In genomic region chr5:108102463-108102862, GRCh38 we compare ENCODE assay signal across 22 cellular contexts.
DNase-seq lines count a peak whose midpoint lies in the region; ATAC-seq, FAIRE-seq and TF ChIP-seq lines count a peak whose summit lies in the region.
"Had no signal": no experiment of that assay in that cellular context is flagged by ENCODE, and none has a peak within 500 bp of the region (broad histone marks: within the 10 kb centered on the region; RNA-seq: fewer than 3 reads in every experiment).

No MANE protein-coding gene starts in this region.

- H2AK5ac ChIP-seq in H1 (ENCODE audit: low read depth, low read length) = no peak overlapping the region

- no peak overlapping the region for H2BK5ac ChIP-seq in H1 (ENCODE audit: low read depth, low read length)

- TF ChIP-seq CTCF in GM12865 (IDR thresholded peaks at IDR 0.05; ENCODE audit: insufficient read depth, low read depth, low read length, missing control alignments) (no peak), WTC11 (IDR thresholded peaks at IDR 0.05) (no peak), H1 (IDR thresholded peaks at IDR 0.05; ENCODE audit: control extremely low read depth in 1 of 3, insufficient read depth in 1 of 3, low read depth in 1 of 3, low read length in 3 of 3) (no peak), osteoblast (IDR thresholded peaks at IDR 0.05; ENCODE audit: extremely low read depth, low read depth, low read length) (no peak), A673 (conservative IDR thresholded peaks at IDR 0.05; ENCODE audit: low read depth, low read length) (no peak)

- no peak overlapping the region for H4K91ac ChIP-seq in H1 (replicated peaks; ENCODE audit: insufficient read length, low read length)

- no peak overlapping the region for H3K4ac ChIP-seq in H1 (replicated peaks; ENCODE audit: insufficient read length, low read depth, low read length)

- H3K36me3 Mint-ChIP-seq in WTC11 = no peaks in the 10 kb centered on the region
- H3K36me3 Mint-ChIP-seq in naive thymus-derived CD8-positive, alpha-beta T cell = peaks cover 0 to 33% (median 18%) of the 10 kb centered on the region in 3 donors

- TF ChIP-seq RAD21 in H1 (IDR thresholded peaks at IDR 0.05 in 1 of 2, conservative IDR thresholded peaks at IDR 0.05 in 1 of 2; ENCODE audit: low read depth in 2 of 2, low read length in 2 of 2) = no peak

- H3K27ac Mint-ChIP-seq in WTC11 = peak overlapping the region; percentile 72
- no peak overlapping the region for H3K27ac Mint-ChIP-seq in naive thymus-derived CD8-positive, alpha-beta T cell
- H3K27ac Mint-ChIP-seq: CD4-positive, alpha-beta T cell had no signal

- WGBS in H1 (ENCODE audit: extremely low coverage in 1 of 2, insufficient coverage in 1 of 2, insufficient read length in 1 of 2, insufficient replicate concordance in 2 of 2, low coverage in 1 of 2, low lambda C conversion rate in 2 of 2, missing lambda C conversion rate in 1 of 2), 2 experiments = 91% methylated on average over 3 of the region's 3 CpGs; no CpG with 5 or more reads in 1 of the 2 experiments

- no peak for FAIRE-seq in H1 (lab: Jason Lieb, UNC)
- FAIRE-seq: A204.1, GM12878, H54, RCC 7860 had no signal

- H3K4me3 ChIP-seq in GM12865 (ENCODE audit: low read depth, low read length) = no peak overlapping the region
- H3K4me3 ChIP-seq in H1 (ENCODE audit: extremely low read depth in 1 of 4, insufficient read depth in 2 of 4, low read depth in 3 of 4, low read length in 4 of 4) = no peak overlapping the region
- H3K4me3 ChIP-seq in osteoblast (ENCODE audit: insufficient read depth, low read length) = peak overlapping the region; percentile 51
- H3K4me3 ChIP-seq in A673 (ENCODE audit: low read depth, low read length, poor library complexity, severe bottlenecking) = no peak overlapping the region
- H3K4me3 ChIP-seq: GM12878, SK-N-MC had no signal

- H3K27ac ChIP-seq in H1 (ENCODE audit: low read depth, low read length) = no peak overlapping the region
- no peak overlapping the region for H3K27ac ChIP-seq in osteoblast (ENCODE audit: low read depth, low read length)
- H3K27ac ChIP-seq in A673 (ENCODE audit: low read depth, low read length, poor library complexity, severe bottlenecking) = no peak overlapping the region
- H3K27ac ChIP-seq: SK-N-MC had no signal

- peaks cover 0 to 3% (median 1%) of the 10 kb centered on the region in 4 experiments; a peak in 1 of 7 replicates for H3K4me1 ChIP-seq in H1 (replicated peaks in 1 of 4; ENCODE audit: control insufficient read depth in 3 of 4, insufficient read depth in 4 of 4, low read length in 3 of 4)
- peaks cover 8% of the 10 kb centered on the region for H3K4me1 ChIP-seq in osteoblast (ENCODE audit: insufficient read depth, low read length)
- no peaks in the 10 kb centered on the region for H3K4me1 ChIP-seq in A673 (ENCODE audit: insufficient read depth, low read length, poor library complexity, severe bottlenecking)
- H3K4me1 ChIP-seq: Caco-2 had no signal

- no peak overlapping the region for H4K8ac ChIP-seq in H1 (ENCODE audit: extremely low read depth, insufficient read depth, low read length)

- BruUV-seq in A673 (replicated peaks; lab: Mats Ljungman, UMichigan) = no TSS peak

- no peaks in the 10 kb centered on the region for H3K27me3 Mint-ChIP-seq in WTC11 (ENCODE audit: low read depth)
- H3K27me3 Mint-ChIP-seq in naive thymus-derived CD8-positive, alpha-beta T cell = no peaks in the 10 kb centered on the region
- H3K27me3 Mint-ChIP-seq: CD4-positive, alpha-beta T cell had no signal

- ATAC-seq in WTC11 (no peak), GM21447 (IDR thresholded peaks at IDR 0.05; ENCODE audit: unreplicated experiment) (no peak)
- ATAC-seq in naive thymus-derived CD8-positive, alpha-beta T cell = no peak
- ATAC-seq: GM12878 had no signal

- intact Hi-C loops in A673 (cut with micrococcal nuclease; ENCODE audit: unreplicated experiment) = no loop called here

- DNase-seq in GM12865 (ENCODE audit: low read depth) (peak; percentile 22), WTC11 (ENCODE audit: low spot score) (no peak), H1 (ENCODE audit: low read depth in 1 of 2, low spot score in 2 of 2) (no peak), osteoblast (ENCODE audit: insufficient read length, low spot score, missing footprints) (no peak), A673 (ENCODE audit: low spot score) (no peak)
- DNase-seq in naive thymus-derived CD8-positive, alpha-beta T cell = no peak
- DNase-seq: Caco-2; CD4-positive, alpha-beta T cell; GF-D8; IMR-90; NCI-H1417 treated with DMSO at 0.1 percent for 48 hours; NCI-H1930; NCI-H2171; NCI-H526 treated with DMSO at 0.1 percent for 48 hours; NK-92 treated with Interleukin-12 subunit alpha and Interleukin-12 subunit beta, amount 100 ng/mL, for 24 hours; Right ventricle myocardium superior had no signal

- no peak overlapping the region for H2BK20ac ChIP-seq in H1 (ENCODE audit: low read length)

- no peak overlapping the region for H3K56ac ChIP-seq in H1 (replicated peaks; ENCODE audit: insufficient read length, low read depth, low read length)

- CTCF ChIA-PET in WTC11 (lab: Charles Lee) (no interaction called here), H1 (lab: Charles Lee; ENCODE audit: partially characterized antibody) (interaction anchor here (0.8 to 1.9 kb wide), 3 partner anchors 9 to 146 kb away, joined by 3 to 8 read pairs (median 6); no protein-coding TSS in a partner anchor), A673 (lab: Charles Lee) (no interaction called here)

- H4K5ac ChIP-seq in H1 (ENCODE audit: insufficient read length, low read depth, low read length) = peak overlapping the region; percentile 69

- H4K20me1 ChIP-seq in H1 (replicated peaks in 1 of 2; ENCODE audit: control insufficient read depth in 1 of 2, insufficient read depth in 2 of 2, low read length in 2 of 2) (no peaks in the 10 kb centered on the region), osteoblast (ENCODE audit: insufficient read depth, low read length) (no peaks in the 10 kb centered on the region)

- H3K27me3 ChIP-seq in H1 (replicated peaks in 1 of 4; ENCODE audit: control insufficient read depth in 3 of 4, extremely low read depth in 1 of 4, insufficient read depth in 3 of 4, low read length in 3 of 4) (no peaks in the 10 kb centered on the region), osteoblast (ENCODE audit: insufficient read depth, low read length) (no peaks in the 10 kb centered on the region), A673 (replicated peaks; ENCODE audit: insufficient read depth, low read depth, low read length, poor library complexity) (no peaks in the 10 kb centered on the region)

- no peak overlapping the region for H3K18ac ChIP-seq in H1 (ENCODE audit: extremely low read depth, low read length)

- H3K79me1 ChIP-seq in H1 (ENCODE audit: low read depth, low read length) = no peaks in the 10 kb centered on the region

- no peak overlapping the region for H3K14ac ChIP-seq in H1 (ENCODE audit: insufficient read length)

- H3K4me1 Mint-ChIP-seq in WTC11 = peaks cover 33% of the 10 kb centered on the region
- H3K4me1 Mint-ChIP-seq in naive thymus-derived CD8-positive, alpha-beta T cell = no peaks in the 10 kb centered on the region

- 0 out of 2 replicates have a peak overlapping the region, but pooled peaks have one; percentile 16 for H2AFZ ChIP-seq in H1 (ENCODE audit: low read length)
- no peak overlapping the region for H2AFZ ChIP-seq in osteoblast (ENCODE audit: low read length)

- H2BK120ac ChIP-seq in H1 (replicated peaks; ENCODE audit: low read depth, low read length) = no peak overlapping the region

- no peak overlapping the region for H3K9ac ChIP-seq in H1 (replicated peaks in 1 of 4; ENCODE audit: extremely low read depth in 1 of 4, low read depth in 3 of 4, low read length in 3 of 4)

- TF ChIP-seq POLR2A in H1 (IDR thresholded peaks at IDR 0.05; ENCODE audit: control extremely low read depth in 1 of 2, low read depth in 2 of 2, low read length in 2 of 2) = no peak

- H3K4me3 Mint-ChIP-seq in WTC11 = no peak overlapping the region
- no peak overlapping the region for H3K4me3 Mint-ChIP-seq in naive thymus-derived CD8-positive, alpha-beta T cell
- H3K4me3 Mint-ChIP-seq: CD4-positive, alpha-beta T cell had no signal

- H3K4me2 ChIP-seq in H1 (ENCODE audit: insufficient read depth in 1 of 2, low read depth in 2 of 2, low read length in 2 of 2) (no peak overlapping the region), osteoblast (ENCODE audit: insufficient read depth, low read length) (peak overlapping the region; percentile 67)

- H3K9me3 ChIP-seq in H1 (ENCODE audit: insufficient read depth in 2 of 2, low read depth in 1 of 2, low read length in 1 of 2) (no peaks in the 10 kb centered on the region), osteoblast (ENCODE audit: low read depth, low read length) (no peaks in the 10 kb centered on the region), A673 (ENCODE audit: low read depth, low read length, poor library complexity, severe bottlenecking) (no peaks in the 10 kb centered on the region)
- H3K9me3 ChIP-seq: Caco-2 had no signal

- H3K23ac ChIP-seq in H1 (ENCODE audit: insufficient read length) = no peak overlapping the region

- peaks cover 5% of the 10 kb centered on the region; the same call in 1 of the 2 replicates for H3K9me3 Mint-ChIP-seq in WTC11
- H3K9me3 Mint-ChIP-seq in naive thymus-derived CD8-positive, alpha-beta T cell = peaks cover 0 to 2% (median 0%) of the 10 kb centered on the region in 9 donors
- H3K9me3 Mint-ChIP-seq: CD4-positive, alpha-beta T cell had no signal

- H2BK12ac ChIP-seq in H1 (ENCODE audit: low read depth, low read length) = no peak overlapping the region

- no peak for TF ChIP-seq EP300 in H1 (IDR thresholded peaks at IDR 0.05; ENCODE audit: borderline replicate concordance in 1 of 2, low read depth in 2 of 2, low read length in 2 of 2)

- no peaks in the 10 kb centered on the region for H3K23me2 ChIP-seq in H1 (ENCODE audit: low read depth, low read length)

- no peak overlapping the region for H2BK15ac ChIP-seq in H1 (ENCODE audit: low read length)

- H3K36me3 ChIP-seq in H1 (ENCODE audit: control insufficient read depth in 2 of 4, insufficient read depth in 4 of 4, low read length in 3 of 4) (no peaks in the 10 kb centered on the region), osteoblast (ENCODE audit: insufficient read depth, low read length) (no peaks in the 10 kb centered on the region), A673 (ENCODE audit: insufficient read depth, low read length, poor library complexity, severe bottlenecking) (no peaks in the 10 kb centered on the region)

- POLR2A ChIA-PET in WTC11 (lab: Charles Lee) (no interaction called here), H1 (lab: Charles Lee; ENCODE audit: partially characterized antibody) (no interaction called here), A673 (lab: Charles Lee; ENCODE audit: low non-redundant PET) (no interaction called here)
- POLR2A ChIA-PET in naive thymus-derived CD8-positive, alpha-beta T cell (lab: Charles Lee) = no interaction called here

- H3K79me2 ChIP-seq in H1 (ENCODE audit: control insufficient read depth in 1 of 2, insufficient read depth in 2 of 2, low read length in 2 of 2) (no peaks in the 10 kb centered on the region), osteoblast (ENCODE audit: insufficient read depth, low read length) (no peaks in the 10 kb centered on the region)

TF ChIP-seq in WTC11, 78 proteins besides CTCF, POLR2A, EP300 and RAD21 (continues in another document):
- TF ChIP-seq ZBTB21 (CRISPR knock-in tag; IDR thresholded peaks at IDR 0.05; ENCODE audit: borderline replicate concordance) (no peak), SP1 (CRISPR knock-in tag; conservative IDR thresholded peaks at IDR 0.05) (no peak)

TF ChIP-seq in H1, 55 proteins besides CTCF, POLR2A, EP300 and RAD21 (continues in another document):
- no peak for TF ChIP-seq EGR1 (IDR thresholded peaks at IDR 0.05; ENCODE audit: borderline replicate concordance, low read depth, low read length)
